Comparison of ENCODE assay signal across 9 cellular contexts in the genomic region with DNA sequence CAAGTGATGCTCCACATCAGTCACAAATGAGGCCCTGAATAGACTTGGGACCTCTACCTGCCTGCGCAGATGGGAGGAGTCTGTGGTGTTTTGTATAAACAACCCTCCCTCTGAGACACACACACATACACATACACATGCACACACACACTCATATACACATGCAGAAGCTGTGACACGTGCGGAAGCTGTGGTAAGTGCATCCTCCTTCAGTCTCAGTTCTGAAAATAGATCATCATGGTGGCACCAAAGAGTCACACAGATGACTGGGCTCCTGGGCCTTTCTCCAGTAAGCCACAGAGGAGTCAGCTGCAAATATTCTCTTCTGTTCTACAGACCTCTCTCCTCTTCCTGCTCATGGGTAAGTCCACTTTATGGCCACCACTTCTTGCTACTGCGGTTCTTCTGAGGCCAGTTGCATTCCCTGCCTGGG. TPM values are rescaled to one million over a fixed set of nuclear protein-coding genes. Genes with fewer than 3 reads are reported as not detected.
DNase-seq lines count a peak whose midpoint lies in the region; ATAC-seq and TF ChIP-seq lines count a peak whose summit lies in the region.
"Had no signal": no experiment of that assay in that cellular context is flagged by ENCODE, and none has a peak within 500 bp of the region (broad histone marks: within the 10 kb centered on the region; RNA-seq: fewer than 3 reads in every experiment).

Gene LY9, plus strand, starts transcription at position 224 of the 433 bp plus-strand sequence. Its CDS starts 14 bp downstream, at position 238.

- H3K4me3 ChIP-seq in vagina (peak within 1 kb of the TSS in 1 of 2 donors; percentile 13), testis (no peak within 1 kb of the TSS), prostate gland (no peak within 1 kb of the TSS)

- 88 to 96% methylated on average over 4 of the region's 4 CpGs for WGBS in testis, 2 donors
- WGBS in prostate gland = 73% methylated on average over 4 of the region's 4 CpGs

- H3K4me3 Mint-ChIP-seq in activated CD8-positive, alpha-beta T cell treated with anti-CD3 and anti-CD28 coated beads, Interleukin-2, amount 10 ng/mL, durations not matched to agents 7 days and 5 days = peak within 1 kb of the TSS; percentile 88
- peak within 1 kb of the TSS; percentile 87 to 98 (median 94) for H3K4me3 Mint-ChIP-seq in naive B cell

- TF ChIP-seq POLR2A in vagina (IDR thresholded peaks at IDR 0.05) (no peak), testis (IDR thresholded peaks at IDR 0.05) (no peak), prostate gland (IDR thresholded peaks at IDR 0.05) (no peak)

- DNase-seq in activated CD8-positive, alpha-beta T cell treated with anti-CD3 and anti-CD28 coated beads, Interleukin-2, amount 10 ng/mL, durations not matched to agents 7 days and 5 days = peak; percentile 89
- DNase-seq in naive B cell (peak; percentile 94), vagina (ENCODE audit: extremely low spot score in 2 of 2) (no peak), testis (no peak), prostate gland (ENCODE audit: low spot score) (no peak), occipital lobe (lab: John Stamatoyannopoulos, UW) (no peak)

- peaks cover 62% of the 10 kb centered on the region for H3K4me1 Mint-ChIP-seq in activated CD8-positive, alpha-beta T cell treated with anti-CD3 and anti-CD28 coated beads, Interleukin-2, amount 10 ng/mL, durations not matched to agents 7 days and 5 days (ENCODE audit: low read depth)
- peaks cover 62 to 80% (median 73%) of the 10 kb centered on the region in 3 donors for H3K4me1 Mint-ChIP-seq in naive B cell

- H3K9me3 ChIP-seq in vagina = no peaks in the 10 kb centered on the region
- no peaks in the 10 kb centered on the region for H3K9me3 ChIP-seq in testis
- no peaks in the 10 kb centered on the region for H3K9me3 ChIP-seq in prostate gland

- no peak for TF ChIP-seq CTCF in vagina (IDR thresholded peaks at IDR 0.05)
- no peak for TF ChIP-seq CTCF in testis (IDR thresholded peaks at IDR 0.05)
- TF ChIP-seq CTCF in prostate gland (IDR thresholded peaks at IDR 0.05) = no peak

- no peaks in the 10 kb centered on the region for H3K9me3 Mint-ChIP-seq in activated CD8-positive, alpha-beta T cell treated with anti-CD3 and anti-CD28 coated beads, Interleukin-2, amount 10 ng/mL, durations not matched to agents 7 days and 5 days (ENCODE audit: insufficient read depth)
- peaks cover 0 to 2% (median 0%) of the 10 kb centered on the region in 7 donors for H3K9me3 Mint-ChIP-seq in naive B cell

- H3K36me3 ChIP-seq in vagina = no peaks in the 10 kb centered on the region
- H3K36me3 ChIP-seq in testis (ENCODE audit: low read depth, missing control alignments) = no peaks in the 10 kb centered on the region
- H3K36me3 ChIP-seq in prostate gland = no peaks in the 10 kb centered on the region

- peak within 1 kb of the TSS; percentile 7 for H3K27ac ChIP-seq in vagina
- no peak within 1 kb of the TSS for H3K27ac ChIP-seq in testis
- no peak within 1 kb of the TSS for H3K27ac ChIP-seq in prostate gland

- ATAC-seq in GM19455 (IDR thresholded peaks at IDR 0.05; ENCODE audit: unreplicated experiment) = peak; percentile 78
- ATAC-seq in HG03439 (IDR thresholded peaks at IDR 0.05; ENCODE audit: unreplicated experiment) = peak; percentile 72
- ATAC-seq in activated CD8-positive, alpha-beta T cell treated with anti-CD3 and anti-CD28 coated beads, Interleukin-2, amount 10 ng/mL, durations not matched to agents 7 days and 5 days = peak; percentile 85
- peak; percentile 85 to 86 for ATAC-seq in naive B cell (ENCODE audit: low read depth in 2 of 2)

- CTCF ChIA-PET in activated CD8-positive, alpha-beta T cell treated with anti-CD3 and anti-CD28 coated beads, Interleukin-2, amount 10 ng/mL, durations not matched to agents 7 days and 5 days (lab: Charles Lee) = interaction anchor here (0.8 to 12.2 kb wide), 17 partner anchors 11 to 156 kb away, joined by 3 to 192 read pairs (median 10); partner anchors contain the start of genes CD48, ITLN1 and ITLN2

- H3K27me3 ChIP-seq in vagina (no peaks in the 10 kb centered on the region), testis (no peaks in the 10 kb centered on the region), prostate gland (replicated peaks; ENCODE audit: insufficient read depth) (no peaks in the 10 kb centered on the region)

- H3K36me3 Mint-ChIP-seq in activated CD8-positive, alpha-beta T cell treated with anti-CD3 and anti-CD28 coated beads, Interleukin-2, amount 10 ng/mL, durations not matched to agents 7 days and 5 days (ENCODE audit: low read depth) = peaks cover 20% of the 10 kb centered on the region
- peaks cover 3 to 25% of the 10 kb centered on the region in 2 donors for H3K36me3 Mint-ChIP-seq in naive B cell

- H3K4me1 ChIP-seq in vagina = no peaks in the 10 kb centered on the region
- H3K4me1 ChIP-seq in testis = no peaks in the 10 kb centered on the region
- no peaks in the 10 kb centered on the region for H3K4me1 ChIP-seq in prostate gland (replicated peaks)

- POLR2A ChIA-PET in activated CD8-positive, alpha-beta T cell treated with anti-CD3 and anti-CD28 coated beads, Interleukin-2, amount 10 ng/mL, durations not matched to agents 7 days and 5 days (lab: Charles Lee) = interaction anchor here (0.6 to 4.2 kb wide), 11 partner anchors 19 to 273 kb away, joined by 3 to 17 read pairs (median 4); partner anchors contain the start of genes ARHGAP30 and CD48

- no peaks in the 10 kb centered on the region for H3K27me3 Mint-ChIP-seq in activated CD8-positive, alpha-beta T cell treated with anti-CD3 and anti-CD28 coated beads, Interleukin-2, amount 10 ng/mL, durations not matched to agents 7 days and 5 days (ENCODE audit: low read depth)
- no peaks in the 10 kb centered on the region for H3K27me3 Mint-ChIP-seq in naive B cell

- H3K27ac Mint-ChIP-seq in activated CD8-positive, alpha-beta T cell treated with anti-CD3 and anti-CD28 coated beads, Interleukin-2, amount 10 ng/mL, durations not matched to agents 7 days and 5 days = peak within 1 kb of the TSS; percentile 95
- H3K27ac Mint-ChIP-seq in naive B cell = peak within 1 kb of the TSS; percentile 99 to 100 (median 100)

- intact Hi-C loops in vagina (cut with DNase I) (no loop called here), testis (cut with DNase I; ENCODE audit: low total_unique reads) (no loop called here), prostate gland (cut with DNase I) (no loop called here)

RNA-seq across cellular contexts. Expression of gene LY9, which starts in this region (rescaled TPM):
- total RNA-seq in activated CD8-positive, alpha-beta T cell treated with anti-CD3 and anti-CD28 coated beads, Interleukin-2, amount 10 ng/mL, durations not matched to agents 7 days and 5 days = 10 to 100 TPM; 24.7 to 24.9 TPM
- 100 to 1,000 TPM; 143 to 230 (median 167) TPM for polyA plus RNA-seq in naive B cell (ENCODE audit: low read depth in 6 of 6)
- total RNA-seq in vagina = 4.7 TPM
- under 1 TPM in 1 of 2 donors, not detected in 1; 0.68 TPM for total RNA-seq in testis
- polyA plus RNA-seq in testis (ENCODE audit: insufficient read depth, low read depth, low replicate concordance) = 0.71 TPM
- total RNA-seq in prostate gland = 1 to 10 TPM in 1 of 2 donors, under 1 TPM in 1; 0.46 to 1.7 TPM
- not detected for total RNA-seq in occipital lobe
- polyA plus RNA-seq: neural cell had no signal

Comparison
In these comparisons a context has a peak if more than half of its experiments do, and no peak if none do; other contexts are left out.
1. RNA of gene LY9 (polyA plus RNA-seq): 143 to 230 TPM in naive B cell; 0.71 TPM in testis (single experiment); every median in the first group is over 10 times any median in the second.
2. DNase-seq: peak in activated CD8-positive, alpha-beta T cell treated with anti-CD3 and anti-CD28 coated beads, Interleukin-2, amount 10 ng/mL, durations not matched to agents 7 days and 5 days (single experiment) and naive B cell (single experiment); none in vagina (0 of 2), testis (single experiment), prostate gland (single experiment) and occipital lobe (single experiment).
3. Peak in every context shown above with its lines, with median percentiles within 50 percentile points of each other: ATAC-seq.